1 cellular context compared by ENCODE assay signal in genomic region chr6:137707590-137708360, GRCh38.
TF ChIP-seq lines count a peak whose summit lies in the region.

No MANE protein-coding gene starts in this region.

TF ChIP-seq in K562, 482 proteins besides CTCF, POLR2A, EP300 and RAD21 (continued from another document and continues in another):
- TF ChIP-seq MAFK (IDR thresholded peaks at IDR 0.05; ENCODE audit: low read length) (no peak; the same call in 1 of the 2 replicates), SMAD2 (IDR thresholded peaks at IDR 0.05; ENCODE audit: low read depth, low read length) (no peak), CBX2 (IDR thresholded peaks at IDR 0.05; ENCODE audit: insufficient read depth, low read length, poor library complexity, severe bottlenecking) (no peak), ZBED1 (IDR thresholded peaks at IDR 0.05) (no peak), PHB (CRISPR knock-in tag; IDR thresholded peaks at IDR 0.05) (no peak), NFIX (CRISPR knock-in tag; IDR thresholded peaks at IDR 0.05; ENCODE audit: low read depth) (no peak), TCF3 (CRISPR knock-in tag; IDR thresholded peaks at IDR 0.05) (no peak), ZNF655 (CRISPR knock-in tag; IDR thresholded peaks at IDR 0.05) (no peak), MYBL2 (IDR thresholded peaks at IDR 0.05; ENCODE audit: low read depth) (no peak), MYBL2 (CRISPR knock-in tag; IDR thresholded peaks at IDR 0.05; ENCODE audit: borderline replicate concordance) (no peak), MTF1 (CRISPR knock-in tag; IDR thresholded peaks at IDR 0.05; ENCODE audit: borderline replicate concordance) (no peak), PHF8 (IDR thresholded peaks at IDR 0.05; ENCODE audit: borderline replicate concordance, low read length) (no peak), GTF2B (IDR thresholded peaks at IDR 0.05; ENCODE audit: extremely low read depth, insufficient read length) (no peak), RNF2 (IDR thresholded peaks at IDR 0.05) (no peak), PTRF (tag; IDR thresholded peaks at IDR 0.05) (no peak), E4F1 (CRISPR knock-in tag; IDR thresholded peaks at IDR 0.05; ENCODE audit: borderline replicate concordance) (no peak), NCOA1 (IDR thresholded peaks at IDR 0.05; ENCODE audit: low read depth) (no peak), KDM2B (CRISPR knock-in tag; IDR thresholded peaks at IDR 0.05) (no peak), TAF7 (tag; IDR thresholded peaks at IDR 0.05) (no peak), RAD51 (IDR thresholded peaks at IDR 0.05; ENCODE audit: borderline replicate concordance, low read depth) (no peak), ZNF780A (CRISPR knock-in tag; IDR thresholded peaks at IDR 0.05) (no peak), CBX8 (IDR thresholded peaks at IDR 0.05; ENCODE audit: borderline replicate concordance, extremely low read depth, low read depth, low read length, poor library complexity, severe bottlenecking) (no peak), MEF2A (IDR thresholded peaks at IDR 0.05; ENCODE audit: control insufficient read depth, low read depth, low read length) (no peak), HSF4 (CRISPR knock-in tag; IDR thresholded peaks at IDR 0.05; ENCODE audit: borderline replicate concordance) (no peak), DEAF1 (CRISPR knock-in tag; IDR thresholded peaks at IDR 0.05) (peak; percentile 95), CHD2 (IDR thresholded peaks at IDR 0.05; ENCODE audit: low read depth, low read length) (no peak), ZKSCAN1 (IDR thresholded peaks at IDR 0.05; ENCODE audit: low read depth, low read length) (no peak), SP2 (IDR thresholded peaks at IDR 0.05; ENCODE audit: extremely low read depth, low read depth, low read length, poor library complexity, severe bottlenecking) (no peak), ZNF212 (CRISPR knock-in tag; IDR thresholded peaks at IDR 0.05) (no peak), CUX1 (CRISPR knock-in tag; IDR thresholded peaks at IDR 0.05) (no peak), CAMTA2 (CRISPR knock-in tag; conservative IDR thresholded peaks at IDR 0.05) (no peak), TRIM24 (IDR thresholded peaks at IDR 0.05) (no peak), BCLAF1 (IDR thresholded peaks at IDR 0.05; ENCODE audit: borderline replicate concordance in 1 of 2, control insufficient read depth in 1 of 2, low read depth in 2 of 2, low read length in 1 of 2) (no peak), ZFX (CRISPR knock-in tag; IDR thresholded peaks at IDR 0.05) (no peak; the same call in 1 of the 2 replicates), ZNF282 (CRISPR knock-in tag; IDR thresholded peaks at IDR 0.05) (no peak), MEF2D (tag; conservative IDR thresholded peaks at IDR 0.05; ENCODE audit: low read depth) (no peak), E2F8 (IDR thresholded peaks at IDR 0.05; ENCODE audit: low read depth, partially characterized antibody) (peak; percentile 30), NFE2 (IDR thresholded peaks at IDR 0.05; ENCODE audit: low read depth) (peak; percentile 76), ZC3H8 (IDR thresholded peaks at IDR 0.05) (no peak), RBM22 (IDR thresholded peaks at IDR 0.05; ENCODE audit: low read depth, low read length, poor library complexity, severe bottlenecking) (no peak), RHOXF2B (CRISPR knock-in tag; conservative IDR thresholded peaks at IDR 0.05) (no peak), RCOR1 (IDR thresholded peaks at IDR 0.05; ENCODE audit: borderline replicate concordance in 1 of 2, low read depth in 2 of 2, low read length in 2 of 2) (peak in 1 of 2 experiments; percentile 53; a peak in 2 of 4 replicates), SAFB (IDR thresholded peaks at IDR 0.05; ENCODE audit: borderline replicate concordance, low read depth, low read length) (no peak), HCFC1 (IDR thresholded peaks at IDR 0.05; ENCODE audit: low read depth, low read length) (no peak), PBX2 (CRISPR knock-in tag; IDR thresholded peaks at IDR 0.05; ENCODE audit: low read depth) (no peak), PBX2 (tag; conservative IDR thresholded peaks at IDR 0.05; ENCODE audit: low read depth) (no peak; the same call in 1 of the 2 replicates), SNRNP70 (optimal IDR thresholded peaks at IDR 0.05; ENCODE audit: low read depth, low read length) (no peak), DPF2 (IDR thresholded peaks at IDR 0.05) (peak; percentile 72)
